Comparison of ENCODE assay signal across 1 cellular context in the genomic region with DNA sequence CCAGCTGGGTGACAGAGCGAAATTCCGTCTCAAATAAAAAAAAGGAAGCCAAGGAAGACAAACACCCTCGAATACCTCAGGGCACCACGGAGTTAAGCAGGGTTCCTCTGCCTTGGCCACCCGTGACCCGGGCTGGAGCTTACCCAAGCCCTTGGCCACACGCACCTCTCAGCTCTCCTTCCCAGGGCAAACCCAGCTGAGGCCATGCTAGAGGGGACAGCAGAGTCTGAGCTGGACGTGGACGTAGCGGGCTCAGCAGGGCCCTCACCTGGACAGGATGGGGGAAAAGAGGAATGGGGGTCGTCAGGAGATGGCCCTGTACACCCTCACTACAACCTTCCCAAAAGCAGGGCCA.
TF ChIP-seq lines count a peak whose summit lies in the region.

No MANE protein-coding gene starts in this region.

TF ChIP-seq in GM23338, 12 proteins besides CTCF, POLR2A, EP300 and RAD21 (continued from another document):
- TF ChIP-seq NANOG (IDR thresholded peaks at IDR 0.05; ENCODE audit: borderline replicate concordance) (no peak), ZNF114 (CRISPR knock-in tag; IDR thresholded peaks at IDR 0.05) (no peak)
TF ChIP-seq in GM23338: peak in this region for 0.
